30 cellular contexts compared by ENCODE assay signal in the genomic region with DNA sequence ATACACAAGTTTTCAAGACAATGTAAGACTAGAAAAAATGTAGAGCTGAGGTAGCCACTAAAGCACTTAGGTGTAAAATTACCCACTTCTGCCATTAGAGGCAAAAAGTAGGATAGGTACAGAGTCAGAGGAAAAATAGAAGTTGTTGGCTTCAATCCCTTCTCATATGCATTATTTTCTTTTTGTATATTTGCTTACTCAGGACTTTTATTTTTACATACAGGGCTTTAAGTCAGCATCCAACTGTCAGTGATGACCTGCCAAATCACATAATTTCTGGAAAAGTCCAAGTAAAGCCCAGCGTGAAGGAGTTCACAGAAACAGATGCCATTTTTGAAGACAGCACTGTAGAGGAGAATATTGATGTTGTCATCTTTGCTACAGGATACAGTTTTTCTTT.
"Had no signal": no experiment of that assay in that cellular context is flagged by ENCODE, and none has a peak within 500 bp of the region (broad histone marks: within the 10 kb centered on the region; RNA-seq: fewer than 3 reads in every experiment).

No MANE protein-coding gene starts in this region.

- H3K27ac ChIP-seq: ascending aorta, cardiac muscle cell, VCaP had no signal

- FAIRE-seq: bronchial epithelial cell, colon, TTC549 had no signal

- ATAC-seq: activated CD4-positive, alpha-beta T cell treated with anti-CD3 and anti-CD28 coated beads for 36 hours; activated CD8-positive, alpha-beta memory T cell treated with anti-CD3 and anti-CD28 coated beads, Interleukin-2, amount 10 ng/mL, durations not matched to agents 7 days and 5 days; activated CD8-positive, alpha-beta T cell treated with anti-CD3 and anti-CD28 coated beads, Interleukin-2, amount 10 ng/mL, durations not matched to agents 7 days and 5 days; activated naive CD8-positive, alpha-beta T cell treated with anti-CD3 and anti-CD28 coated beads, Interleukin-2, amount 50 U/mL, for 24 hours had no signal

- H3K27me3 ChIP-seq: ascending aorta, cardiac muscle cell had no signal

- H3K4me1 ChIP-seq: ascending aorta had no signal

- H3K4me3 ChIP-seq: ascending aorta, cardiac muscle cell had no signal

- H3K36me3 ChIP-seq: ascending aorta, cardiac muscle cell had no signal

- H3K9me3 ChIP-seq: ascending aorta had no signal

- DNase-seq: activated B cell treated with CpG ODN at 0.5 μM for 24 hours; activated CD4-positive, alpha-beta memory T cell treated with anti-CD3 and anti-CD28 coated beads, Interleukin-2, amount 10 ng/mL, durations not matched to agents 7 days and 5 days; activated CD4-positive, alpha-beta T cell treated with anti-CD3 and anti-CD28 coated beads for 1 hour; activated CD4-positive, alpha-beta T cell treated with anti-CD3 and anti-CD28 coated beads for 36 hours; activated CD4-positive, alpha-beta T cell treated with anti-CD3 and anti-CD28 coated beads for 48 hours; activated CD4-positive, alpha-beta T cell treated with anti-CD3 and anti-CD28 coated beads, Interleukin-2, amount 10 ng/mL, durations not matched to agents 7 days and 5 days; activated CD4-positive, alpha-beta T cell treated with anti-CD3 and anti-CD28 coated beads, Interleukin-2, amount 50 U/mL, for 48 hours; activated CD8-positive, alpha-beta memory T cell treated with anti-CD3 and anti-CD28 coated beads for 24 hours; activated CD8-positive, alpha-beta memory T cell treated with anti-CD3 and anti-CD28 coated beads, Interleukin-2, amount 10 ng/mL, durations not matched to agents 7 days and 5 days; activated CD8-positive, alpha-beta memory T cell treated with anti-CD3 and anti-CD28 coated beads, Interleukin-2, amount 50 U/mL, for 48 hours; activated CD8-positive, alpha-beta T cell treated with anti-CD3 and anti-CD28 coated beads, Interleukin-2, amount 10 ng/mL, durations not matched to agents 7 days and 5 days; activated effector memory CD4-positive, alpha-beta T cell treated with Interleukin-2 at 50 U/mL for 16 hours; activated gamma-delta T cell; activated naive CD4-positive, alpha-beta T cell treated with anti-CD3 and anti-CD28 coated beads, Interleukin-2, amount 10 ng/mL, durations not matched to agents 7 days and 5 days; activated naive CD4-positive, alpha-beta T cell treated with Interleukin-2 at 50 U/mL for 16 hours; activated naive CD8-positive, alpha-beta T cell treated with anti-CD3 and anti-CD28 coated beads, Interleukin-2, amount 10 ng/mL, durations not matched to agents 7 days and 5 days; activated naive CD8-positive, alpha-beta T cell treated with anti-CD3 and anti-CD28 coated beads, Interleukin-2, amount 50 U/mL, for 24 hours; activated T-cell treated with anti-CD3 and anti-CD28 coated beads, Interleukin-2, amount 50 U/mL, for 24 hours; activated T-cell treated with anti-CD3 and anti-CD28 coated beads, Interleukin-2, amount 50 U/mL, for 48 hours; amygdala; anterior cingulate cortex; caudate nucleus; T-helper 2 cell; T-helper 9 cell had no signal
